23 cellular contexts compared by ENCODE assay signal in genomic region chr13:114185182-114185971, GRCh38. TPM values are rescaled to one million over a fixed set of nuclear protein-coding genes. Genes with fewer than 3 reads are reported as not detected.
DNase-seq lines count a peak whose midpoint lies in the region; ATAC-seq and TF ChIP-seq lines count a peak whose summit lies in the region.
"Had no signal": no experiment of that assay in that cellular context is flagged by ENCODE, and none has a peak within 500 bp of the region (broad histone marks: within the 10 kb centered on the region; RNA-seq: fewer than 3 reads in every experiment).

No MANE protein-coding gene starts in this region.

- H3K27ac ChIP-seq in esophagus muscularis mucosa (replicated peaks in 1 of 4) (no peak overlapping the region), right cardiac atrium (ENCODE audit: low read length) (no peak overlapping the region), psoas muscle (no peak overlapping the region), gastrocnemius medialis (no peak overlapping the region)
- H3K27ac ChIP-seq: BLaER1, KMS-11, SJSA1 had no signal

- in situ Hi-C loops in gastrocnemius medialis (cut with MboI; ENCODE audit: low sequenced_read_pairs in 4 of 4) = no loop called here

- intact Hi-C loops in esophagus muscularis mucosa (cut with DNase I) (no loop called here), right cardiac atrium (cut with DNase I) (no loop called here), psoas muscle (cut with DNase I) (no loop called here), gastrocnemius medialis (cut with DNase I; ENCODE audit: low total_unique reads) (no loop called here)

- H3K36me3 ChIP-seq in H7 (replicated peaks; ENCODE audit: control insufficient read depth, insufficient read depth, low read length) (no peaks in the 10 kb centered on the region), esophagus muscularis mucosa (no peaks in the 10 kb centered on the region), psoas muscle (ENCODE audit: insufficient read depth in 1 of 2, low read depth in 1 of 2) (no peaks in the 10 kb centered on the region), gastrocnemius medialis (no peaks in the 10 kb centered on the region)
- H3K36me3 ChIP-seq: SJSA1 had no signal

- TF ChIP-seq POLR2A in esophagus muscularis mucosa (IDR thresholded peaks at IDR 0.05; ENCODE audit: low read depth) = no peak
- no peak for TF ChIP-seq POLR2A in gastrocnemius medialis (IDR thresholded peaks at IDR 0.05)

- no peak for TF ChIP-seq EP300 in esophagus muscularis mucosa (IDR thresholded peaks at IDR 0.05)

- H3K4me3 ChIP-seq in H7 (ENCODE audit: insufficient read depth, low read depth, low read length) (no peak overlapping the region), esophagus muscularis mucosa (no peak overlapping the region), right cardiac atrium (ENCODE audit: low read length) (no peak overlapping the region), psoas muscle (no peak overlapping the region), foreskin fibroblast (ENCODE audit: low read depth in 1 of 2, low read length in 2 of 2) (no peak overlapping the region), gastrocnemius medialis (no peak overlapping the region)
- H3K4me3 ChIP-seq: BLaER1, SJSA1 had no signal

- TF ChIP-seq CTCF in esophagus muscularis mucosa (IDR thresholded peaks at IDR 0.05) (no peak), psoas muscle (IDR thresholded peaks at IDR 0.05) (no peak), foreskin fibroblast (IDR thresholded peaks at IDR 0.05; ENCODE audit: low read depth, low read length) (no peak), gastrocnemius medialis (IDR thresholded peaks at IDR 0.05 in 4 of 5, conservative IDR thresholded peaks at IDR 0.05 in 1 of 5) (no peak)

- DNase-seq in H7 (peak; percentile 36), esophagus muscularis mucosa (ENCODE audit: extremely low spot score) (peak; percentile 55), right cardiac atrium (peak; percentile 40 to 81 (median 78)), psoas muscle (no peak), foreskin fibroblast (no peak), gastrocnemius medialis (no peak), NCI-H1105 treated with DMSO at 0.1 percent for 48 hours (lab: John Stamatoyannopoulos, UW) (no peak)
- DNase-seq: CD4-positive, CD25-positive, alpha-beta regulatory T cell; GOT3; MM.1S; NCI-H1417; NCI-H1694; NCI-H2029 treated with DMSO at 0.1 percent for 48 hours; NCI-H446 treated with DMSO at 0.1 percent for 48 hours; NCI-H526; NCI-H82; NK-92 treated with Interleukin-12 subunit alpha and Interleukin-12 subunit beta, amount 100 ng/mL, for 24 hours; PC-3 had no signal

- H3K27me3 ChIP-seq in H7 (ENCODE audit: control insufficient read depth, insufficient read depth, low read length) = no peaks in the 10 kb centered on the region
- no peaks in the 10 kb centered on the region for H3K27me3 ChIP-seq in esophagus muscularis mucosa
- no peaks in the 10 kb centered on the region for H3K27me3 ChIP-seq in right cardiac atrium (ENCODE audit: control insufficient read depth, insufficient read depth)
- H3K27me3 ChIP-seq in psoas muscle (ENCODE audit: insufficient read depth in 3 of 3, low read length in 2 of 3) = peaks cover 0 to 6% (median 0%) of the 10 kb centered on the region in 3 donors
- H3K27me3 ChIP-seq in gastrocnemius medialis = no peaks in the 10 kb centered on the region
- H3K27me3 ChIP-seq: BLaER1, SJSA1 had no signal

- ATAC-seq in right cardiac atrium (peak; percentile 87 to 91), psoas muscle (peak in 3 of 4 donors; percentile 33 to 68 (median 62)), gastrocnemius medialis (no peak)
- ATAC-seq: PC-3 had no signal

- H3K9me3 ChIP-seq in esophagus muscularis mucosa = no peaks in the 10 kb centered on the region
- no peaks in the 10 kb centered on the region for H3K9me3 ChIP-seq in right cardiac atrium (ENCODE audit: control insufficient read depth, low read length)
- H3K9me3 ChIP-seq in psoas muscle = no peaks in the 10 kb centered on the region
- no peaks in the 10 kb centered on the region for H3K9me3 ChIP-seq in gastrocnemius medialis
- H3K9me3 ChIP-seq: SJSA1 had no signal

- H3K4me1 ChIP-seq in esophagus muscularis mucosa = peaks cover 0 to 11% (median 8%) of the 10 kb centered on the region in 4 donors
- H3K4me1 ChIP-seq in right cardiac atrium (ENCODE audit: control insufficient read depth, insufficient read depth, low read length) = no peaks in the 10 kb centered on the region
- no peaks in the 10 kb centered on the region for H3K4me1 ChIP-seq in psoas muscle
- peaks cover 0 to 3% of the 10 kb centered on the region in 2 donors for H3K4me1 ChIP-seq in gastrocnemius medialis

- WGBS in esophagus muscularis mucosa = 63% methylated on average over 6 of the region's 15 CpGs
- WGBS in right cardiac atrium = 79% methylated on average over 15 of the region's 15 CpGs
- 36 to 51% (median 44%) methylated on average over 14 to 15 of the region's 15 CpGs for WGBS in psoas muscle, 3 donors

RNA-seq across cellular contexts. Expression of gene CFAP97D2, which starts 6.3 kb away (rescaled TPM):
- total RNA-seq in H7 (2014; rRNA removed; shearing (Covaris generic)) = not detected in 2 replicates
- not detected for total RNA-seq in esophagus muscularis mucosa
- total RNA-seq in right cardiac atrium = not detected
- polyA plus RNA-seq in right cardiac atrium = not detected
- not detected for total RNA-seq in psoas muscle
- under 1 TPM in 1 of 3 donors, not detected in 2; 0.09 TPM for polyA plus RNA-seq in psoas muscle
- total RNA-seq in gastrocnemius medialis = not detected
- total RNA-seq: CD4-positive, CD25-positive, alpha-beta regulatory T cell; PC-3 had no signal
- polyA plus RNA-seq: AG04450, IgD-negative memory B cell had no signal

RNA-seq across cellular contexts. Expression of gene CDC16, which starts 49.3 kb away (rescaled TPM):
- total RNA-seq in H7 (2014; rRNA removed; shearing (Covaris generic)) = 25.0 and 31.1 TPM in 2 replicates
- total RNA-seq in esophagus muscularis mucosa (10 to 100 TPM; 33.0 to 55.6 (median 42.5) TPM), right cardiac atrium (10 to 100 TPM; 35.6 to 52.7 (median 41.5) TPM), psoas muscle (10 to 100 TPM; 29.6 to 42.0 (median 37.6) TPM), gastrocnemius medialis (10 to 100 TPM; 18.5 to 22.2 (median 20.5) TPM)
- polyA plus RNA-seq in right cardiac atrium (39.0 TPM), psoas muscle (10 to 100 TPM; 41.5 to 59.6 (median 51.8) TPM)

RNA-seq across cellular contexts. Expression of gene RASA3, which starts 53.0 kb away (rescaled TPM):
- 15.3 and 16.5 TPM in 2 replicates for total RNA-seq in H7 (2014; rRNA removed; shearing (Covaris generic))
- 10 to 100 TPM; 29.5 to 38.1 (median 34.6) TPM for total RNA-seq in esophagus muscularis mucosa
- total RNA-seq in right cardiac atrium = 10 to 100 TPM in 3 of 4 donors, 1 to 10 TPM in 1; 9.4 to 15.5 (median 11.8) TPM
- 7.4 TPM for polyA plus RNA-seq in right cardiac atrium
- total RNA-seq in psoas muscle = 10 to 100 TPM in 3 of 4 donors, 1 to 10 TPM in 1; 9.2 to 20.2 (median 14.5) TPM
- 10 to 100 TPM in 1 of 3 donors, 1 to 10 TPM in 2; 4.8 to 24.4 (median 5.2) TPM for polyA plus RNA-seq in psoas muscle
- 10 to 100 TPM in 2 of 4 donors, 1 to 10 TPM in 2; 3.4 to 22.2 (median 10.8) TPM for total RNA-seq in gastrocnemius medialis

Comparison
In these comparisons a context has a peak if more than half of its experiments do, and no peak if none do; other contexts are left out.
1. DNase-seq: peak in H7 (single experiment), esophagus muscularis mucosa (single experiment) and right cardiac atrium (3 of 3); none in psoas muscle (0 of 2), foreskin fibroblast (0 of 2), gastrocnemius medialis (0 of 2) and NCI-H1105 treated with DMSO at 0.1 percent for 48 hours (single experiment).
2. ATAC-seq: peak in right cardiac atrium (2 of 2) and psoas muscle (3 of 4); none in gastrocnemius medialis (0 of 2).